22 cellular contexts compared by ENCODE assay signal in the genomic region with DNA sequence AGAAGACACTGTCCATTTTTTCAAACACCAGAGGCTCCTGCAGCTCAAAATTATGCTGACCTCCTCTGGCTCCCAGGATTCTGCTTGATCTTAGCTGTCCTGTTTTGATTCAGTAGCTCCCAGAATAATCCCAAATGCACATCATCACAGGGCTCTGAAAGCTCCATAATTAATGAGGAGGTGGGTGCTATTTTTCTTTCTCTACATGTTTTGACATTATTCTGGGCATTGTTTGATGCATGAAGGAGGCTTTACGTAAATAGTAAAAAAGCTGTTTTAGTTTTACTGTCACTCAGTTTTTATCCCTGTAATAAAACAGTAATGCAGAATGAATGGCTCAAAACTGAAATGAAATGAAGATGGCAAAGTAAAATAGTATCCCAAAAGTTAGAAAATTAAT.
DNase-seq lines count a peak whose midpoint lies in the region.
"Had no signal": no experiment of that assay in that cellular context is flagged by ENCODE, and none has a peak within 500 bp of the region (broad histone marks: within the 10 kb centered on the region; RNA-seq: fewer than 3 reads in every experiment).

No MANE protein-coding gene starts in this region.

- peak; percentile 47 for DNase-seq in NCI-H69 (lab: John Stamatoyannopoulos, UW)
- no peak for DNase-seq in HT-29 (ENCODE audit: low spot score)
- DNase-seq: 8988T; ACHN; AML-193; BE2C; C1 segment of cervical spinal cord; Caco-2; Calu3; CD4-positive, alpha-beta memory T cell; CD4-positive, alpha-beta T cell; CD4-positive, CD25-positive, alpha-beta regulatory T cell; CD8-positive, alpha-beta memory T cell; CD8-positive, alpha-beta T cell; COR-L47; DMS 273 treated with DMSO at 0.1 percent for 48 hours; DMS153; DMS53; DMS79; DMS79 treated with DMSO at 0.1 percent for 48 hours; DND-41; EL had no signal
